8 cellular contexts compared by ENCODE assay signal in the genomic region with DNA sequence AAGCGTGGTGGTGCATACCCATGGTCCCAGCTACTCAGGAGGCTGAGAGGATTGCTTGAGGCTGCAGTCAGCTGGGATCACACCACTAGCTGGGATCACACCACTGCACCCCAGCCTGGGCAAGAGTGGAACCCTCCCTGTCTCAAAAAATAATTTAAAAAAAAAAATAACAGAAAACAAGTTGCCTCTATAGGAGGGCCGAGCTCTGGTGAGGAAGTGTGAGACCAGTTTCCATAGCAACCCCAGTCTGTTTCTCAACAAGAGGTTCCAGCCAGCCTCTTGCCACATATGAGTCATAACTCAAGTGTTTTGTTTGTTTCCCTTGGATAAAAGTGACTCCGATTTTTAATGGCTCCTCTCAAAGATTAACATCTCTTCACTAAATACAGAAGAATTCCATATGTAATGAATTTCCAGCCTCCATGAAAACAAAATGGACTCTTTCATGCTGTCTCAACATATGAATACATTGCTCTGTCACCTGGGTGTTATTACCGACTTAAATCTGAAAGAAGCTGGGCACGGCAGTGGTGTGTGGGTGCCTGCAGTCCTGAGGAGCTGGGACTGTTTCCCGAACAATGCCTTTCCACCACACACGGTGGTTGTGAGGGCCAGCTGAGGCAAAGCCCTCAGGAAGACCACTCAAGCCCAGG. TPM values are rescaled to one million over a fixed set of nuclear protein-coding genes. Genes with fewer than 3 reads are reported as not detected.
DNase-seq lines count a peak whose midpoint lies in the region; ATAC-seq and TF ChIP-seq lines count a peak whose summit lies in the region.

No MANE protein-coding gene starts in this region.

- peak overlapping the region; percentile 95 for H3K27ac ChIP-seq in CD8-positive, alpha-beta T cell (ENCODE audit: low read depth, low read length)
- H3K27ac ChIP-seq in esophagus (ENCODE audit: low read depth in 2 of 2, low read length in 1 of 2): peak overlapping the region; percentile 85 to 93
- H3K27ac ChIP-seq in muscle layer of duodenum (ENCODE audit: low read length): peak overlapping the region; percentile 95

- peak overlapping the region; percentile 66 for H3K4me3 Mint-ChIP-seq in CD8-positive, alpha-beta T cell

- no peaks in the 10 kb centered on the region for H3K27me3 ChIP-seq in CD8-positive, alpha-beta T cell (ENCODE audit: insufficient read depth, low read length)
- no peaks in the 10 kb centered on the region for H3K27me3 ChIP-seq in esophagus (ENCODE audit: control insufficient read depth in 1 of 2, insufficient read depth in 2 of 2, low read length in 2 of 2)
- no peaks in the 10 kb centered on the region for H3K27me3 ChIP-seq in muscle layer of duodenum (ENCODE audit: low read depth, low read length)

- peaks cover 4% of the 10 kb centered on the region for H3K36me3 ChIP-seq in CD8-positive, alpha-beta T cell (ENCODE audit: insufficient read depth, low read length)
- H3K36me3 ChIP-seq in esophagus (ENCODE audit: control insufficient read depth in 2 of 2, insufficient read depth in 2 of 2, low read length in 1 of 2) (peaks cover 8 to 48% of the 10 kb centered on the region in 2 donors), muscle layer of duodenum (ENCODE audit: control insufficient read depth in 1 of 2, insufficient read depth in 2 of 2, low read length in 2 of 2) (peaks cover 43 to 63% of the 10 kb centered on the region in 2 donors)

- peak overlapping the region; percentile 98 for H3K27ac Mint-ChIP-seq in CD8-positive, alpha-beta T cell

- no peaks in the 10 kb centered on the region for H3K27me3 Mint-ChIP-seq in CD8-positive, alpha-beta T cell (ENCODE audit: low read depth)

- H3K36me3 Mint-ChIP-seq in CD8-positive, alpha-beta T cell: peaks cover 62% of the 10 kb centered on the region

- DNase-seq in CD8-positive, alpha-beta T cell: peak; percentile 52 to 84 (median 64)
- DNase-seq in NOMO-1 treated with DMSO at 0.1 percent for 48 hours (lab: John Stamatoyannopoulos, UW; ENCODE audit: unreplicated experiment) (peak; percentile 96), activated T-cell treated with anti-CD3 and anti-CD28 coated beads for 24 hours (ENCODE audit: low read depth) (peak; percentile 48), superior temporal gyrus (ENCODE audit: extremely low spot score) (peak; percentile 83)

- intact Hi-C loops in CD8-positive, alpha-beta T cell (cut with DNase I, micrococcal nuclease): loop anchor here (1.0 to 2.0 kb wide), 6 partner anchors 20 to 288 kb away; a partner anchor contains a TSS

- no peaks in the 10 kb centered on the region for H3K9me3 ChIP-seq in CD8-positive, alpha-beta T cell (ENCODE audit: low read length)
- H3K9me3 ChIP-seq in esophagus (ENCODE audit: control insufficient read depth in 2 of 2, insufficient read depth in 1 of 2, low read depth in 1 of 2, low read length in 1 of 2) (no peaks in the 10 kb centered on the region), muscle layer of duodenum (ENCODE audit: control insufficient read depth in 1 of 2, low read length in 2 of 2) (no peaks in the 10 kb centered on the region)

- peaks cover 48% of the 10 kb centered on the region for H3K4me1 Mint-ChIP-seq in CD8-positive, alpha-beta T cell (ENCODE audit: low read depth)

- POLR2A ChIA-PET in CD8-positive, alpha-beta T cell (lab: Charles Lee): interaction anchor here (0.9 to 4.4 kb wide), 4 partner anchors 20 to 507 kb away, joined by 4 to 42 read pairs (median 16); a partner anchor contains a TSS

- H3K4me3 ChIP-seq in CD8-positive, alpha-beta T cell (ENCODE audit: low read depth, low read length): peak overlapping the region; percentile 15
- peak overlapping the region in 1 of 2 donors; percentile 11 for H3K4me3 ChIP-seq in esophagus (ENCODE audit: low read depth in 1 of 2, low read length in 2 of 2)
- H3K4me3 ChIP-seq in muscle layer of duodenum (ENCODE audit: low read depth in 1 of 2, low read length in 2 of 2): peak overlapping the region; percentile 9 to 50

- peaks cover 55% of the 10 kb centered on the region for H3K4me1 ChIP-seq in CD8-positive, alpha-beta T cell (ENCODE audit: insufficient read depth, low read length)
- H3K4me1 ChIP-seq in esophagus (ENCODE audit: control insufficient read depth in 2 of 2, insufficient read depth in 2 of 2, low read length in 1 of 2) (peaks cover 0 to 9% of the 10 kb centered on the region in 2 donors), muscle layer of duodenum (ENCODE audit: control insufficient read depth in 1 of 2, insufficient read depth in 2 of 2, low read length in 2 of 2) (peaks cover 19 to 49% of the 10 kb centered on the region in 2 donors)

- no peaks in the 10 kb centered on the region for H3K9me3 Mint-ChIP-seq in CD8-positive, alpha-beta T cell

- CTCF ChIA-PET in CD8-positive, alpha-beta T cell (lab: Charles Lee): interaction anchor here (0.9 to 1.6 kb wide), 3 partner anchors 31 to 35 kb away, joined by 3 to 4 read pairs (median 4); a partner anchor contains a TSS

- WGBS in esophagus, 2 donors: 5 to 13% methylated on average over 7 of the region's 7 CpGs

- peak; percentile 69 for ATAC-seq in CD8-positive, alpha-beta T cell
- ATAC-seq in GM19372 (IDR thresholded peaks at IDR 0.05; ENCODE audit: low read depth, unreplicated experiment) (peak; percentile 94), HG03439 (IDR thresholded peaks at IDR 0.05; ENCODE audit: unreplicated experiment) (peak; percentile 88)

- TF ChIP-seq CTCF in CD8-positive, alpha-beta T cell (IDR thresholded peaks at IDR 0.05): no peak

RNA-seq across cellular contexts. Expression of a gene that starts 19.7 kb away (rescaled TPM):
- total RNA-seq in CD8-positive, alpha-beta T cell: 10 to 100 TPM; 20.1 to 24.3 TPM
- polyA plus RNA-seq in esophagus: 10 to 100 TPM; 41.4 to 45.6 TPM

RNA-seq across cellular contexts. Expression of a gene that starts 19.9 kb away (rescaled TPM):
- total RNA-seq in CD8-positive, alpha-beta T cell: 1 to 10 TPM in 1 of 2 experiments, under 1 TPM in 1; 0.71 to 1.7 TPM
- polyA plus RNA-seq in esophagus: 10 to 100 TPM in 1 of 2 donors, 1 to 10 TPM in 1; 6.5 to 14.9 TPM

RNA-seq across cellular contexts. Expression of a gene that starts 33.9 kb away (rescaled TPM):
- total RNA-seq in CD8-positive, alpha-beta T cell: 10 to 100 TPM; 51.5 to 56.5 TPM
- 10 to 100 TPM; 12.1 to 12.6 TPM for polyA plus RNA-seq in esophagus

RNA-seq across cellular contexts. Expression of a gene that starts 34.1 kb away (rescaled TPM):
- 1 to 10 TPM; 7.5 to 8.3 TPM for total RNA-seq in CD8-positive, alpha-beta T cell
- 10 to 100 TPM in 1 of 2 donors, 1 to 10 TPM in 1; 5.3 to 10.8 TPM for polyA plus RNA-seq in esophagus
